Comparison of ENCODE assay signal across 11 cellular contexts in the genomic region with DNA sequence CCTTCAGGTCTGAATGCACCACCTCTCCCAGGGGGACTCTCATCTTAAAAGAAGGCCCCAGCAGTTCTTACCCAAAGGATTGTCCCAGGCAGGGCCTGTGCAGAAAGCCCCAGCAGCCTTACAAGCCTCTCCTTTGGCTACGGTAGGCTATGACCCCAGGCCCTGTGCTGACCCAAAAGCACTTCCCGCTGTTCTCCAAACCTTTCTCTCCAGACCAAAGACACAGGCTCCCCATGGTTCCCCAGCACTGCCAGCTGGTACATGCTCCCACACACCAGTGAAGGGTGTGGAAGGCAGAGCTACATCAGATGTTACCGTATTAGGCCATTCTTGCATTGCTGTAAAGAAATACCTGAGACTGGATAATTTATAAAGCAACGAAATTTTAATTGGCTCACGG. TPM values are rescaled to one million over a fixed set of nuclear protein-coding genes. Genes with fewer than 3 reads are reported as not detected.
DNase-seq lines count a peak whose midpoint lies in the region; ATAC-seq and TF ChIP-seq lines count a peak whose summit lies in the region.
"Had no signal": no experiment of that assay in that cellular context is flagged by ENCODE, and none has a peak within 500 bp of the region (broad histone marks: within the 10 kb centered on the region; RNA-seq: fewer than 3 reads in every experiment).

No MANE protein-coding gene starts in this region.

- peak overlapping the region; percentile 77 to 91 (median 80) for H3K4me2 ChIP-seq in BLaER1 treated with 17β-estradiol and CSF1 and Interleukin-3, amounts not matched to agents 10 nM and 100 nM
- no peak overlapping the region for H3K4me2 ChIP-seq in GM23338
- H3K4me2 ChIP-seq in neuronal stem cell (ENCODE audit: insufficient read depth, low read length, poor library complexity, severe bottlenecking) = no peak overlapping the region

- H3K79me2 ChIP-seq in GM23338 (replicated peaks; ENCODE audit: insufficient read depth) = no peaks in the 10 kb centered on the region

- H3K18ac ChIP-seq in neuronal stem cell (ENCODE audit: low read length) = peak overlapping the region; percentile 1

- no CpG with 5 or more reads among the region's 5 CpGs for WGBS in neuronal stem cell (ENCODE audit: extremely low coverage in 2 of 2, insufficient read length in 2 of 2, insufficient replicate concordance in 1 of 2), 2 donors
- whole genome bisulfite sequencing in tibial nerve, 2 donors = 88 to 94% methylated on average over 5 of the region's 5 CpGs

- no peak overlapping the region for H3K14ac ChIP-seq in neuronal stem cell (ENCODE audit: low read length)

- H3K9me2 ChIP-seq in GM23338 (ENCODE audit: insufficient read depth) = no peaks in the 10 kb centered on the region

- H3K36me3 ChIP-seq in BLaER1 treated with 17β-estradiol and CSF1 and Interleukin-3, amounts not matched to agents 10 nM and 100 nM = peaks cover 0 to 4% (median 0%) of the 10 kb centered on the region in 11 experiments; a peak in 1 of 22 replicates
- H3K36me3 ChIP-seq in GM23338 (ENCODE audit: insufficient read depth) (no peaks in the 10 kb centered on the region), neuronal stem cell (replicated peaks in 1 of 2; ENCODE audit: control insufficient read depth in 2 of 2, insufficient read depth in 2 of 2, low read length in 2 of 2) (no peaks in the 10 kb centered on the region), tibial nerve (no peaks in the 10 kb centered on the region)

- peak overlapping the region in 2 of 10 experiments; percentile 6 to 35; a peak in 2 of 20 replicates for H3K4me3 ChIP-seq in BLaER1 treated with 17β-estradiol and CSF1 and Interleukin-3, amounts not matched to agents 10 nM and 100 nM
- no peak overlapping the region for H3K4me3 ChIP-seq in GM23338
- H3K4me3 ChIP-seq in neuronal stem cell (ENCODE audit: low read length in 2 of 2) = no peak overlapping the region
- no peak overlapping the region for H3K4me3 ChIP-seq in tibial nerve

- no peak for ATAC-seq in GM23338
- no peak for ATAC-seq in activated naive CD8-positive, alpha-beta T cell treated with anti-CD3 and anti-CD28 coated beads, Interleukin-2, amount 50 U/mL, for 24 hours

- no peak overlapping the region for H2BK15ac ChIP-seq in neuronal stem cell (ENCODE audit: low read length)

- H4K91ac ChIP-seq in neuronal stem cell (ENCODE audit: low read depth, low read length, poor library complexity) = no peak overlapping the region

- peaks cover 12% of the 10 kb centered on the region for H3K9me3 Mint-ChIP-seq in GM23338
- peaks cover 16% of the 10 kb centered on the region for H3K9me3 Mint-ChIP-seq in activated naive CD8-positive, alpha-beta T cell treated with anti-CD3 and anti-CD28 coated beads, Interleukin-2, amount 50 U/mL, for 24 hours

- peaks cover 22 to 68% (median 29%) of the 10 kb centered on the region in 10 experiments for H3K4me1 ChIP-seq in BLaER1 treated with 17β-estradiol and CSF1 and Interleukin-3, amounts not matched to agents 10 nM and 100 nM
- no peaks in the 10 kb centered on the region for H3K4me1 ChIP-seq in GM23338 (ENCODE audit: insufficient read depth)
- H3K4me1 ChIP-seq in neuronal stem cell (ENCODE audit: control insufficient read depth in 2 of 2, insufficient read depth in 1 of 2, low read depth in 1 of 2, low read length in 2 of 2) = no peaks in the 10 kb centered on the region
- peaks cover 0 to 12% (median 4%) of the 10 kb centered on the region in 4 donors for H3K4me1 ChIP-seq in tibial nerve

- no peak overlapping the region for H3K27ac Mint-ChIP-seq in GM23338
- H3K27ac Mint-ChIP-seq in activated naive CD8-positive, alpha-beta T cell treated with anti-CD3 and anti-CD28 coated beads, Interleukin-2, amount 50 U/mL, for 24 hours = peak overlapping the region; percentile 94
- H3K27ac Mint-ChIP-seq: progenitor cell of endocrine pancreas had no signal

- H3K27ac ChIP-seq in BLaER1 treated with 17β-estradiol and CSF1 and Interleukin-3, amounts not matched to agents 10 nM and 100 nM = peak overlapping the region in 10 of 11 experiments; percentile 37 to 78 (median 72); a peak in 16 of 22 replicates
- no peak overlapping the region for H3K27ac ChIP-seq in GM23338 (ENCODE audit: low read depth)
- H3K27ac ChIP-seq in neuronal stem cell (replicated peaks; ENCODE audit: low read length) = no peak overlapping the region
- H3K27ac ChIP-seq in tibial nerve = no peak overlapping the region
- H3K27ac ChIP-seq: VCaP had no signal

- 0 out of 3 replicates have a peak, but pooled peaks cover 3% of the 10 kb centered on the region for H3K36me3 Mint-ChIP-seq in GM23338 (ENCODE audit: low read depth)
- peaks cover 17% of the 10 kb centered on the region for H3K36me3 Mint-ChIP-seq in activated naive CD8-positive, alpha-beta T cell treated with anti-CD3 and anti-CD28 coated beads, Interleukin-2, amount 50 U/mL, for 24 hours (ENCODE audit: low read depth)

- H3K23ac ChIP-seq in neuronal stem cell (ENCODE audit: low read depth, low read length, poor library complexity) = no peak overlapping the region

- no peak for TF ChIP-seq POLR2A in tibial nerve (IDR thresholded peaks at IDR 0.05)

- TF ChIP-seq EP300 in tibial nerve (IDR thresholded peaks at IDR 0.05) = no peak

- no peak overlapping the region for H3K4ac ChIP-seq in neuronal stem cell (ENCODE audit: low read length)

- no peaks in the 10 kb centered on the region for H3F3A ChIP-seq in GM23338 (replicated peaks; ENCODE audit: low read depth)

- no peak for TF ChIP-seq CTCF in GM23338 (conservative IDR thresholded peaks at IDR 0.05; ENCODE audit: low read depth in 2 of 2)
- no peak for TF ChIP-seq CTCF in tibial nerve (IDR thresholded peaks at IDR 0.05)

- H3K9ac ChIP-seq in BLaER1 treated with 17β-estradiol and CSF1 and Interleukin-3, amounts not matched to agents 10 nM and 100 nM = peak overlapping the region in 6 of 11 experiments; percentile 51 to 63 (median 55); a peak in 7 of 22 replicates
- no peak overlapping the region for H3K9ac ChIP-seq in neuronal stem cell (ENCODE audit: low read depth, low read length, poor library complexity)

- no peaks in the 10 kb centered on the region for H3K27me3 Mint-ChIP-seq in GM23338 (ENCODE audit: insufficient read depth, low read depth, poor library complexity)
- no peaks in the 10 kb centered on the region for H3K27me3 Mint-ChIP-seq in activated naive CD8-positive, alpha-beta T cell treated with anti-CD3 and anti-CD28 coated beads, Interleukin-2, amount 50 U/mL, for 24 hours
- H3K27me3 Mint-ChIP-seq: progenitor cell of endocrine pancreas had no signal

- no peak overlapping the region for H2AK5ac ChIP-seq in neuronal stem cell (ENCODE audit: low read depth, low read length)

- no peak overlapping the region for H3K4me3 Mint-ChIP-seq in GM23338
- H3K4me3 Mint-ChIP-seq in activated naive CD8-positive, alpha-beta T cell treated with anti-CD3 and anti-CD28 coated beads, Interleukin-2, amount 50 U/mL, for 24 hours = peak overlapping the region; percentile 76

- H4K20me1 ChIP-seq in BLaER1 treated with 17β-estradiol and CSF1 and Interleukin-3, amounts not matched to agents 10 nM and 100 nM = no peaks in the 10 kb centered on the region
- H4K20me1 ChIP-seq in GM23338 (replicated peaks; ENCODE audit: insufficient read depth) = no peaks in the 10 kb centered on the region

- no peak overlapping the region for H2BK120ac ChIP-seq in neuronal stem cell (ENCODE audit: low read depth, low read length)

- no peak overlapping the region for H2BK12ac ChIP-seq in neuronal stem cell (ENCODE audit: low read length)

- no peak overlapping the region for H2BK5ac ChIP-seq in neuronal stem cell (ENCODE audit: low read length)

- H2AFZ ChIP-seq in GM23338 (0 out of 2 replicates have a peak overlapping the region, but pooled peaks have one; percentile 60), neuronal stem cell (ENCODE audit: low read length) (no peak overlapping the region)

- H4K8ac ChIP-seq in neuronal stem cell (ENCODE audit: low read depth, low read length) = no peak overlapping the region

- no peaks in the 10 kb centered on the region for H3K79me1 ChIP-seq in neuronal stem cell (ENCODE audit: low read depth, low read length)

- peaks cover 7 to 15% (median 12%) of the 10 kb centered on the region in 11 experiments for H3K9me3 ChIP-seq in BLaER1 treated with 17β-estradiol and CSF1 and Interleukin-3, amounts not matched to agents 10 nM and 100 nM (replicated peaks in 1 of 11)
- peaks cover 3 to 4% of the 10 kb centered on the region in 2 donors for H3K9me3 ChIP-seq in neuronal stem cell (replicated peaks in 1 of 2; ENCODE audit: control insufficient read depth in 2 of 2, insufficient read depth in 1 of 2, low read depth in 1 of 2, low read length in 2 of 2)
- peaks cover 0 to 13% (median 4%) of the 10 kb centered on the region in 4 donors for H3K9me3 ChIP-seq in tibial nerve

- DNase-seq in GM23338 (ENCODE audit: low spot score) (no peak), neuronal stem cell (ENCODE audit: low spot score) (no peak), NCI-H526 treated with DMSO at 0.1 percent for 48 hours (lab: John Stamatoyannopoulos, UW) (no peak), NCI-H2171 treated with DMSO at 0.1 percent for 48 hours (lab: John Stamatoyannopoulos, UW) (no peak), tibial nerve (ENCODE audit: low spot score in 2 of 2) (no peak)
- DNase-seq in activated naive CD8-positive, alpha-beta T cell treated with anti-CD3 and anti-CD28 coated beads, Interleukin-2, amount 50 U/mL, for 24 hours = no peak
- DNase-seq: midbrain, NCI-H1436 had no signal

- H3K4me1 Mint-ChIP-seq in GM23338 = peaks cover 14% of the 10 kb centered on the region
- H3K4me1 Mint-ChIP-seq in activated naive CD8-positive, alpha-beta T cell treated with anti-CD3 and anti-CD28 coated beads, Interleukin-2, amount 50 U/mL, for 24 hours = peaks cover 93% of the 10 kb centered on the region

- H3K27me3 ChIP-seq in BLaER1 treated with 17β-estradiol and CSF1 and Interleukin-3, amounts not matched to agents 10 nM and 100 nM = no peaks in the 10 kb centered on the region
- H3K27me3 ChIP-seq in GM23338 (ENCODE audit: insufficient read depth) (no peaks in the 10 kb centered on the region), neuronal stem cell (ENCODE audit: control insufficient read depth in 3 of 3, insufficient read depth in 3 of 3, low read depth in 1 of 3, low read length in 3 of 3) (peaks cover 0 to 2% (median 0%) of the 10 kb centered on the region in 3 experiments), tibial nerve (no peaks in the 10 kb centered on the region)

TF ChIP-seq in GM23338, 12 proteins besides CTCF, POLR2A, EP300 and RAD21 (continues in another document):
- TF ChIP-seq CREB1 (CRISPR knock-in tag; IDR thresholded peaks at IDR 0.05; ENCODE audit: low read depth) (no peak), ZNF114 (CRISPR knock-in tag; IDR thresholded peaks at IDR 0.05) (no peak), STAT1 (IDR thresholded peaks at IDR 0.05; ENCODE audit: unreplicated experiment) (no peak), ZNF331 (CRISPR knock-in tag; IDR thresholded peaks at IDR 0.05; ENCODE audit: low read depth) (no peak), EZH2phosphoT487 (IDR thresholded peaks at IDR 0.05; ENCODE audit: unreplicated experiment) (no peak)

RNA-seq across cellular contexts. Expression of a gene that starts 35.4 kb away (rescaled TPM):
- 21.0 and 30.3 TPM in 2 replicates for total RNA-seq in GM23338 (2014; rRNA removed; shearing (Covaris generic))
- 17.5 and 21.1 TPM in 2 replicates for polyA plus RNA-seq in GM23338 (2016; fragmentation: Nextera tagmentation; extraction: Ambion mirVana)
- 20.2 TPM for polyA plus RNA-seq in neuronal stem cell (2013, experiment 1 of 2)
- polyA plus RNA-seq in neuronal stem cell (2013, experiment 2 of 2) = 18.1 TPM
- 10 to 100 TPM; 12.7 to 31.6 (median 21.5) TPM for total RNA-seq in tibial nerve

Comparison
In these comparisons a context has a peak if more than half of its experiments do, and no peak if none do; other contexts are left out.
1. H3K27ac ChIP-seq: peak in BLaER1 treated with 17β-estradiol and CSF1 and Interleukin-3, amounts not matched to agents 10 nM and 100 nM (10 of 11); none in GM23338 (single experiment), neuronal stem cell (single experiment) and tibial nerve (0 of 4).
2. H3K4me2 ChIP-seq: peak in BLaER1 treated with 17β-estradiol and CSF1 and Interleukin-3, amounts not matched to agents 10 nM and 100 nM (11 of 11); none in GM23338 (single experiment) and neuronal stem cell (single experiment).